Comparison of ENCODE assay signal across 9 cellular contexts in the genomic region with DNA sequence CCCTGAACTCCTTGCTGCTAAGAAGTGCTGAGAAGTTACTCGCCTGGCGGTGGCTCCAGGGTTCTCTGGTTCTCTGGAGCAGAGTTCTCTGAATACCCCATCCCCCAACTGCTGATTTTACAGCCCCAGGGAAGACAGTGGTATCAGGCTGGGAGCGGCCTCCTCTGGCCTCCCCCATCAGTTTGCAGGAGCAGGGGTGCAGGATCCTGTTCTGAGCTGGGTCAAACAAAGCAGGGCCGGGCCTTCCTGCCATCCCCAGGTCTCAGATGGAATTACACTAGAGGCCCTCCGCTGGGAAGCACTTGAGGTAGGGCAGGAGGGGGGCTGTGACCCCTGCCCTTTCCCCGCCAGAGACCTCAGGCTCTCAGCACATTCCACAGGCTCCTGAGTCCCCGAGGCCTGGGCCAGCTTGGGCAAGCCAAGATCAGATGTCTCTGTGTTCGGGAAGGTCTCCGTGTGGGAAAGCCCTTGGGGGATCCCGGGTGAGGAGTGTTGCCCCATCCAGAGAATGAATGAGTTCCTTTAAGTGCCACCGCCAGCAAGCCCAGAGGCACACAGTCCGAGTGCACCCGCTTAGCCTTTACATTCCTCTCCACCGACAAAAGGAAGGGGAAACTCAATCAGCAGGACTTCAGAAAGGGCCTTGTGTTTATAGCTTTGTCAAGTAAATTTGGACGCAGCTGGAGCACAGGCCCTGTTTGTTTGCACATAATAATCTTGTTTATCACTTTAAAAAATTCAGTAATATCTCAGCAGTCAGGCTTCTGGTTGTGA.
DNase-seq lines count a peak whose midpoint lies in the region; ATAC-seq and TF ChIP-seq lines count a peak whose summit lies in the region.
"Had no signal": no experiment of that assay in that cellular context is flagged by ENCODE, and none has a peak within 500 bp of the region (broad histone marks: within the 10 kb centered on the region; RNA-seq: fewer than 3 reads in every experiment).

No MANE protein-coding gene starts in this region.

- no peak overlapping the region for H3K4ac ChIP-seq in neuronal stem cell (ENCODE audit: low read length)

- ATAC-seq in GM21529 (IDR thresholded peaks at IDR 0.05; ENCODE audit: unreplicated experiment) = no peak

- peak overlapping the region; percentile 95 for H2BK5ac ChIP-seq in neuronal stem cell (ENCODE audit: low read length)

- peak overlapping the region; percentile 72 for H2BK120ac ChIP-seq in neuronal stem cell (ENCODE audit: low read depth, low read length)

- peak overlapping the region; percentile 32 for H3K4me2 ChIP-seq in neuronal stem cell (ENCODE audit: insufficient read depth, low read length, poor library complexity, severe bottlenecking)

- H3K27ac ChIP-seq in SJSA1 (peak overlapping the region; percentile 88), neuronal stem cell (replicated peaks; ENCODE audit: low read length) (peak overlapping the region; percentile 97)

- DNase-seq in BJ (ENCODE audit: low read depth) (no peak), SJSA1 (ENCODE audit: low read depth in 1 of 2, low spot score in 2 of 2) (peak in 1 of 2 experiments; percentile 39), foreskin melanocyte (peak; percentile 100), neuronal stem cell (ENCODE audit: low spot score) (peak; percentile 79), T-helper 9 cell (no peak)
- DNase-seq in activated CD4-positive, alpha-beta T cell treated with anti-CD3 and anti-CD28 coated beads, Interleukin-2, amount 50 U/mL, for 1 hour = no peak
- no peak for DNase-seq in stimulated activated CD4-positive, alpha-beta T cell treated with anti-CD3 and anti-CD28 coated beads, Interleukin-1b, Interleukin-23, amount 100 ng/mL, for 48 hours
- DNase-seq: NCI-H1436 treated with DMSO at 0.1 percent for 48 hours had no signal

- H4K91ac ChIP-seq in neuronal stem cell (ENCODE audit: low read depth, low read length, poor library complexity) = no peak overlapping the region

- H3K14ac ChIP-seq in neuronal stem cell (ENCODE audit: low read length) = peak overlapping the region; percentile 10

- no CpG with 5 or more reads among the region's 15 CpGs for WGBS in neuronal stem cell (ENCODE audit: extremely low coverage in 2 of 2, insufficient read length in 2 of 2, insufficient replicate concordance in 1 of 2), 2 donors

- no peak overlapping the region for H3K23ac ChIP-seq in neuronal stem cell (ENCODE audit: low read depth, low read length, poor library complexity)

- POLR2A ChIA-PET in BJ (lab: Charles Lee) = interaction anchor here (1.1 kb wide), 1 partner anchor 198 kb away, joined by 3 read pairs; no protein-coding TSS in a partner anchor

- no peak overlapping the region for H2BK12ac ChIP-seq in neuronal stem cell (ENCODE audit: low read length)

- peak; percentile 39 for TF ChIP-seq CTCF in BJ (IDR thresholded peaks at IDR 0.05; ENCODE audit: insufficient read depth, low read depth, low read length)

- H3K4me1 ChIP-seq in SJSA1 (replicated peaks) = peaks cover 37% of the 10 kb centered on the region
- peaks cover 27 to 30% of the 10 kb centered on the region in 2 donors for H3K4me1 ChIP-seq in neuronal stem cell (ENCODE audit: control insufficient read depth in 2 of 2, insufficient read depth in 1 of 2, low read depth in 1 of 2, low read length in 2 of 2)

- peak overlapping the region; percentile 74 for H2AFZ ChIP-seq in neuronal stem cell (ENCODE audit: low read length)

- peaks cover 7% of the 10 kb centered on the region for H3K36me3 ChIP-seq in BJ (ENCODE audit: control insufficient read depth, insufficient read depth, low read length)
- peaks cover 13% of the 10 kb centered on the region for H3K36me3 ChIP-seq in SJSA1
- H3K36me3 ChIP-seq in neuronal stem cell (replicated peaks in 1 of 2; ENCODE audit: control insufficient read depth in 2 of 2, insufficient read depth in 2 of 2, low read length in 2 of 2) = no peaks in the 10 kb centered on the region

- H3K9me3 ChIP-seq in SJSA1 (replicated peaks) (no peaks in the 10 kb centered on the region), neuronal stem cell (replicated peaks in 1 of 2; ENCODE audit: control insufficient read depth in 2 of 2, insufficient read depth in 1 of 2, low read depth in 1 of 2, low read length in 2 of 2) (no peaks in the 10 kb centered on the region)

- no peak overlapping the region for H4K8ac ChIP-seq in neuronal stem cell (ENCODE audit: low read depth, low read length)

- H2BK15ac ChIP-seq in neuronal stem cell (ENCODE audit: low read length) = peak overlapping the region; percentile 88

- H2AK5ac ChIP-seq in neuronal stem cell (ENCODE audit: low read depth, low read length) = peak overlapping the region; percentile 79

- H3K27me3 ChIP-seq in BJ (ENCODE audit: control insufficient read depth, insufficient read depth, low read length) (no peaks in the 10 kb centered on the region), SJSA1 (replicated peaks) (no peaks in the 10 kb centered on the region), neuronal stem cell (ENCODE audit: control insufficient read depth in 3 of 3, insufficient read depth in 3 of 3, low read depth in 1 of 3, low read length in 3 of 3) (no peaks in the 10 kb centered on the region)

- H3K18ac ChIP-seq in neuronal stem cell (ENCODE audit: low read length) = peak overlapping the region; percentile 96

- CTCF ChIA-PET in BJ (lab: Yijun Ruan, JAX) = interaction anchor here (0.6 to 1.6 kb wide), 11 partner anchors 10 to 186 kb away, joined by 3 to 4 read pairs (median 3); no protein-coding TSS in a partner anchor

- no peak overlapping the region for H3K9ac ChIP-seq in neuronal stem cell (ENCODE audit: low read depth, low read length, poor library complexity)

- H3K79me1 ChIP-seq in neuronal stem cell (ENCODE audit: low read depth, low read length) = no peaks in the 10 kb centered on the region

- H3K4me3 ChIP-seq in BJ (ENCODE audit: low read depth, low read length) (no peak overlapping the region), SJSA1 (no peak overlapping the region), neuronal stem cell (ENCODE audit: low read length in 2 of 2) (peak overlapping the region in 1 of 2 donors; percentile 19)

Comparison
In these comparisons a context has a peak if more than half of its experiments do, and no peak if none do; other contexts are left out.
1. DNase-seq: peak in foreskin melanocyte (single experiment) and neuronal stem cell (single experiment); none in BJ (single experiment), T-helper 9 cell (single experiment), activated CD4-positive, alpha-beta T cell treated with anti-CD3 and anti-CD28 coated beads, Interleukin-2, amount 50 U/mL, for 1 hour (single experiment) and stimulated activated CD4-positive, alpha-beta T cell treated with anti-CD3 and anti-CD28 coated beads, Interleukin-1b, Interleukin-23, amount 100 ng/mL, for 48 hours (single experiment).